ENCODE assay signal across 31 cellular contexts in the genomic region with DNA sequence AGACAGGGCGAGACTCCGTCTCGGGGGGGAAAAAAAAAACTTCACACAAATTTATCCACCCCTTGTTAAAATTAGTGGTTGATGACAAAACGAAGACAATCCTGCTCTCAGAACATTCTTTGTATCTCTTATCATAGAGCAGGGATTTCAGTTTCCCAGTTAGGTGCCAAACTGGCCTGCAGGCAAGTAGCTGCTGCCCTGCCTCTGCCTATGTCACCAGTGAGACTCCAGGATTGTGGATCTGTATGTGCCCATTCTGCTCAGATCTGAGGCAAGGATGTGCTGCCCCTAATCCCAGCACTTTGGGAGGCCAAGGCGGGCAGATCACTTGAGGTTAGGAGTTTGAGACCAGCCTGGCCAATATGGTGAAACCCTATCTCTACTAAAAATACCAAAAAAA.
"Had no signal": no experiment of that assay in that cellular context is flagged by ENCODE, and none has a peak within 500 bp of the region (broad histone marks: within the 10 kb centered on the region; RNA-seq: fewer than 3 reads in every experiment).

No MANE protein-coding gene starts in this region.

- H3K4me3 Mint-ChIP-seq: activated B cell treated with CpG ODN at 0.5 μM for 24 hours; activated CD8-positive, alpha-beta T cell treated with anti-CD3 and anti-CD28 coated beads for 36 hours; activated naive CD4-positive, alpha-beta T cell treated with anti-CD3 and anti-CD28 coated beads for 36 hours; activated naive CD8-positive, alpha-beta T cell treated with anti-CD3 and anti-CD28 coated beads, Interleukin-2, amount 10 ng/mL, durations not matched to agents 7 days and 5 days; activated T-cell treated with anti-CD3 and anti-CD28 coated beads, Interleukin-2, amount 50 U/mL, for 4 hours; activated T-helper 17 cell treated with anti-CD3 and anti-CD28 coated beads, Interleukin-2, amount 50 U/mL, for 72 hours; brain; central memory CD8-positive, alpha-beta T cell; dendritic cell treated with granulocyte-macrophage colony-stimulating factor and Interleukin-4, amounts not matched to agents 40 ng/mL and 50 ng/mL, for 4 days; effector memory CD8-positive, alpha-beta T cell; T-helper 17 cell; T-helper 2 cell treated with Interferon-gamma antibody and Interleukin-4, amounts not matched to agents 5 μg/mL and 100 μg/mL, for 36 hours had no signal

- H3K27me3 ChIP-seq: ascending aorta, esophagus squamous epithelium had no signal

- H3K9me3 Mint-ChIP-seq: activated B cell treated with CpG ODN at 0.5 μM for 24 hours; activated CD8-positive, alpha-beta T cell treated with anti-CD3 and anti-CD28 coated beads for 36 hours; activated naive CD4-positive, alpha-beta T cell treated with anti-CD3 and anti-CD28 coated beads for 36 hours; activated naive CD4-positive, alpha-beta T cell treated with anti-CD3 and anti-CD28 coated beads, Interleukin-2, amount 50 U/mL, for 72 hours; activated naive CD8-positive, alpha-beta T cell treated with anti-CD3 and anti-CD28 coated beads, Interleukin-2, amount 10 ng/mL, durations not matched to agents 7 days and 5 days; activated T-cell treated with anti-CD3 and anti-CD28 coated beads, Interleukin-2, amount 50 U/mL, for 4 hours; activated T-helper 17 cell treated with anti-CD3 and anti-CD28 coated beads, Interleukin-2, amount 50 U/mL, for 72 hours; brain; central memory CD8-positive, alpha-beta T cell; dendritic cell treated with granulocyte-macrophage colony-stimulating factor and Interleukin-4, amounts not matched to agents 40 ng/mL and 50 ng/mL, for 4 days; effector memory CD8-positive, alpha-beta T cell; T-helper 2 cell treated with Interferon-gamma antibody and Interleukin-4, amounts not matched to agents 5 μg/mL and 100 μg/mL, for 36 hours had no signal

- H3K27ac ChIP-seq: coronary artery, epithelial cell of prostate, esophagus squamous epithelium, WERI-Rb-1 had no signal

- H3K4me3 ChIP-seq: ascending aorta, coronary artery, esophagus squamous epithelium had no signal

- H3K27ac Mint-ChIP-seq: activated B cell treated with CpG ODN at 0.5 μM for 24 hours; activated CD8-positive, alpha-beta T cell treated with anti-CD3 and anti-CD28 coated beads for 36 hours; activated naive CD4-positive, alpha-beta T cell treated with anti-CD3 and anti-CD28 coated beads for 36 hours; activated naive CD4-positive, alpha-beta T cell treated with anti-CD3 and anti-CD28 coated beads, Interleukin-2, amount 50 U/mL, for 72 hours; activated naive CD8-positive, alpha-beta T cell treated with anti-CD3 and anti-CD28 coated beads, Interleukin-2, amount 10 ng/mL, durations not matched to agents 7 days and 5 days; activated T-helper 17 cell treated with anti-CD3 and anti-CD28 coated beads, Interleukin-2, amount 50 U/mL, for 72 hours; brain; dendritic cell treated with granulocyte-macrophage colony-stimulating factor and Interleukin-4, amounts not matched to agents 40 ng/mL and 50 ng/mL, for 4 days; effector memory CD8-positive, alpha-beta T cell; T-helper 17 cell; T-helper 2 cell treated with Interferon-gamma antibody and Interleukin-4, amounts not matched to agents 5 μg/mL and 100 μg/mL, for 36 hours had no signal

- H3K4me1 Mint-ChIP-seq: activated B cell treated with CpG ODN at 0.5 μM for 24 hours; activated T-helper 17 cell treated with anti-CD3 and anti-CD28 coated beads, Interleukin-2, amount 50 U/mL, for 72 hours; brain had no signal

- H3K9me3 ChIP-seq: ascending aorta, esophagus squamous epithelium had no signal

- H3K27me3 Mint-ChIP-seq: activated B cell treated with CpG ODN at 0.5 μM for 24 hours; activated CD8-positive, alpha-beta T cell treated with anti-CD3 and anti-CD28 coated beads for 36 hours; activated naive CD8-positive, alpha-beta T cell treated with anti-CD3 and anti-CD28 coated beads, Interleukin-2, amount 10 ng/mL, durations not matched to agents 7 days and 5 days; activated T-helper 17 cell treated with anti-CD3 and anti-CD28 coated beads, Interleukin-2, amount 50 U/mL, for 72 hours; brain; central memory CD8-positive, alpha-beta T cell; dendritic cell treated with granulocyte-macrophage colony-stimulating factor and Interleukin-4, amounts not matched to agents 40 ng/mL and 50 ng/mL, for 4 days; effector memory CD8-positive, alpha-beta T cell; T-helper 17 cell had no signal

- DNase-seq: activated B cell treated with CpG ODN at 0.5 μM for 24 hours; activated CD4-positive, alpha-beta T cell treated with anti-CD3 and anti-CD28 coated beads for 48 hours; activated CD4-positive, alpha-beta T cell treated with anti-CD3 and anti-CD28 coated beads, Interleukin-2, amount 50 U/mL, for 1 hour; activated CD4-positive, alpha-beta T cell treated with anti-CD3 and anti-CD28 coated beads, Interleukin-2, amount 50 U/mL, for 48 hours; activated CD8-positive, alpha-beta memory T cell treated with anti-CD3 and anti-CD28 coated beads for 24 hours; activated CD8-positive, alpha-beta T cell treated with anti-CD3 and anti-CD28 coated beads for 36 hours; activated effector memory CD4-positive, alpha-beta T cell treated with Interleukin-2 at 50 U/mL for 16 hours; activated gamma-delta T cell treated with Interleukin-2 at 50 U/mL for 16 hours; activated naive CD4-positive, alpha-beta T cell treated with anti-CD3 and anti-CD28 coated beads for 36 hours; activated naive CD8-positive, alpha-beta T cell treated with anti-CD3 and anti-CD28 coated beads, Interleukin-2, amount 10 ng/mL, durations not matched to agents 7 days and 5 days; activated T-cell treated with anti-CD3 and anti-CD28 coated beads, Interleukin-2, amount 50 U/mL, for 4 hours; effector CD4-positive, alpha-beta T cell; effector memory CD8-positive, alpha-beta T cell; esophagus squamous epithelium; head of caudate nucleus; T-helper 1 cell; T-helper 17 cell; T1000; WERI-Rb-1 had no signal

- ATAC-seq: activated CD4-positive, CD25-positive, alpha-beta regulatory T cell treated with anti-CD3 and anti-CD28 coated beads, Interleukin-2, amount 50 U/mL, for 24 hours; activated CD8-positive, alpha-beta T cell treated with anti-CD3 and anti-CD28 coated beads for 36 hours; activated naive CD4-positive, alpha-beta T cell treated with anti-CD3 and anti-CD28 coated beads, Interleukin-2, amount 50 U/mL, for 72 hours; activated T-cell treated with anti-CD3 and anti-CD28 coated beads, Interleukin-2, amount 50 U/mL, for 4 hours; activated T-helper 17 cell treated with anti-CD3 and anti-CD28 coated beads, Interleukin-2, amount 50 U/mL, for 72 hours; effector memory CD8-positive, alpha-beta T cell; T-helper 17 cell had no signal

- H3K4me1 ChIP-seq: esophagus squamous epithelium had no signal

- FAIRE-seq: bronchial epithelial cell, frontal cortex had no signal
